In genomic region chr4:122826000-122826595, GRCh38 we compare ENCODE assay signal across 8 cellular contexts. TPM values are rescaled to one million over a fixed set of nuclear protein-coding genes. Genes with fewer than 3 reads are reported as not detected.
DNase-seq lines count a peak whose midpoint lies in the region; ATAC-seq, FAIRE-seq and TF ChIP-seq lines count a peak whose summit lies in the region.

No MANE protein-coding gene starts in this region.

- H3K27ac ChIP-seq in tibial artery, result peak overlapping the region; percentile 93 to 96

- peak overlapping the region; percentile 66 for H3K4me3 Mint-ChIP-seq in activated T-cell treated with anti-CD3 and anti-CD28 coated beads, Interleukin-2, amount 50 U/mL, for 4 hours

- peaks cover 10% of the 10 kb centered on the region for H3K4me1 Mint-ChIP-seq in activated T-cell treated with anti-CD3 and anti-CD28 coated beads, Interleukin-2, amount 50 U/mL, for 4 hours (ENCODE audit: low read depth)

- no peak for TF ChIP-seq CTCF in astrocyte of the cerebellum (IDR thresholded peaks at IDR 0.05; ENCODE audit: low read depth, low read length, missing control alignments)
- TF ChIP-seq CTCF in tibial artery (IDR thresholded peaks at IDR 0.05), result no peak

- intact Hi-C loops in tibial artery (cut with DNase I; ENCODE audit: low total_unique reads), result loop anchor here (10.0 kb wide), 1 partner anchor 89 kb away; no protein-coding TSS in a partner anchor
- intact Hi-C loops in posterior cingulate gyrus (cut with DNase I), result loop anchor here (5.0 kb wide), 1 partner anchor 96 kb away; the partner anchor contains the start of gene NUDT6

- no peak for DNase-seq in activated T-cell treated with anti-CD3 and anti-CD28 coated beads, Interleukin-2, amount 50 U/mL, for 4 hours
- no peak for DNase-seq in activated T-cell treated with anti-CD3 and anti-CD28 coated beads, Interleukin-2, amount 50 U/mL, for 48 hours
- DNase-seq in astrocyte of the cerebellum (ENCODE audit: low read depth) (no peak), medulla oblongata (ENCODE audit: extremely low spot score) (peak; percentile 13), tibial artery (no peak), urothelium cell line (ENCODE audit: low spot score) (no peak), islet precursor cell (no peak), posterior cingulate gyrus (no peak)

- no peaks in the 10 kb centered on the region for H3K9me3 Mint-ChIP-seq in activated T-cell treated with anti-CD3 and anti-CD28 coated beads, Interleukin-2, amount 50 U/mL, for 4 hours

- ATAC-seq in activated T-cell treated with anti-CD3 and anti-CD28 coated beads, Interleukin-2, amount 50 U/mL, for 4 hours, result no peak

- FAIRE-seq in urothelium cell line (lab: Jason Lieb, UNC), result no peak

- H3K36me3 ChIP-seq in tibial artery, result no peaks in the 10 kb centered on the region

- peaks cover 0 to 39% (median 17%) of the 10 kb centered on the region in 4 donors for H3K4me1 ChIP-seq in tibial artery

- H3K36me3 Mint-ChIP-seq in activated T-cell treated with anti-CD3 and anti-CD28 coated beads, Interleukin-2, amount 50 U/mL, for 4 hours (ENCODE audit: insufficient read depth), result peaks cover 2% of the 10 kb centered on the region

- in situ Hi-C loops in astrocyte of the cerebellum (cut with HindIII; ENCODE audit: low sequenced_read_pairs), result no loop called here

- H3K4me3 ChIP-seq in astrocyte of the cerebellum (ENCODE audit: low read depth, low read length) (peak overlapping the region; percentile 78), tibial artery (peak overlapping the region; percentile 78 to 83)

- H3K27me3 Mint-ChIP-seq in activated T-cell treated with anti-CD3 and anti-CD28 coated beads, Interleukin-2, amount 50 U/mL, for 4 hours (ENCODE audit: low read depth), result peaks cover 71% of the 10 kb centered on the region

- H3K27me3 ChIP-seq in tibial artery, result no peaks in the 10 kb centered on the region

- no peaks in the 10 kb centered on the region for H3K9me3 ChIP-seq in tibial artery

RNA-seq across cellular contexts. Expression of gene FGF2, which starts 0.5 kb away (rescaled TPM):
- total RNA-seq in activated T-cell treated with anti-CD3 and anti-CD28 coated beads, Interleukin-2, amount 50 U/mL, for 4 hours, result under 1 TPM; 0.37 to 0.84 (median 0.73) TPM
